In genomic region chr5:6820851-6821479, GRCh38 we compare ENCODE assay signal across 8 cellular contexts.
DNase-seq lines count a peak whose midpoint lies in the region; ATAC-seq, FAIRE-seq and TF ChIP-seq lines count a peak whose summit lies in the region.

No MANE protein-coding gene starts in this region.

- no peaks in the 10 kb centered on the region for H3K4me1 Mint-ChIP-seq in activated naive CD8-positive, alpha-beta T cell treated with anti-CD3 and anti-CD28 coated beads, Interleukin-2, amount 50 U/mL, for 24 hours

- H3K27ac Mint-ChIP-seq in activated naive CD8-positive, alpha-beta T cell treated with anti-CD3 and anti-CD28 coated beads, Interleukin-2, amount 50 U/mL, for 24 hours: no peak overlapping the region

- no peak overlapping the region for H3K4me3 ChIP-seq in BE2C (ENCODE audit: low read depth, low read length)

- peak; percentile 96 for TF ChIP-seq CTCF in BE2C (IDR thresholded peaks at IDR 0.05; ENCODE audit: low read depth, low read length)

- DNase-seq in BE2C (peak; percentile 68), Kasumi-1 (lab: John Stamatoyannopoulos, UW) (peak; percentile 83 to 84), RPMI7951 (ENCODE audit: low read depth) (peak; percentile 51), left colon (no peak), urothelium cell line (ENCODE audit: low spot score) (peak; percentile 75), epidermal melanocyte (ENCODE audit: insufficient read length, low spot score) (no peak)
- peak; percentile 62 for DNase-seq in activated naive CD8-positive, alpha-beta T cell treated with anti-CD3 and anti-CD28 coated beads, Interleukin-2, amount 50 U/mL, for 24 hours

- H3K4me3 Mint-ChIP-seq in activated naive CD8-positive, alpha-beta T cell treated with anti-CD3 and anti-CD28 coated beads, Interleukin-2, amount 50 U/mL, for 24 hours: no peak overlapping the region

- H3K36me3 Mint-ChIP-seq in activated naive CD8-positive, alpha-beta T cell treated with anti-CD3 and anti-CD28 coated beads, Interleukin-2, amount 50 U/mL, for 24 hours (ENCODE audit: low read depth): no peaks in the 10 kb centered on the region

- H3K36me3 ChIP-seq in BE2C: no peaks in the 10 kb centered on the region

- intact Hi-C loops in left colon (cut with DNase I, micrococcal nuclease): loop anchor here in 1 of 2 donors (10.0 kb wide), 1 partner anchor 564 kb away; no protein-coding TSS in a partner anchor

- no peaks in the 10 kb centered on the region for H3K27me3 ChIP-seq in BE2C

- H3K9me3 ChIP-seq in BE2C: no peaks in the 10 kb centered on the region

- peaks cover 13% of the 10 kb centered on the region for H3K9me3 Mint-ChIP-seq in activated naive CD8-positive, alpha-beta T cell treated with anti-CD3 and anti-CD28 coated beads, Interleukin-2, amount 50 U/mL, for 24 hours

- ATAC-seq in GM18858 (IDR thresholded peaks at IDR 0.05; ENCODE audit: unreplicated experiment) (peak; percentile 74), left colon (peak; percentile 64)
- peak; percentile 72 for ATAC-seq in activated naive CD8-positive, alpha-beta T cell treated with anti-CD3 and anti-CD28 coated beads, Interleukin-2, amount 50 U/mL, for 24 hours

- peaks cover 23% of the 10 kb centered on the region for H3K27me3 Mint-ChIP-seq in activated naive CD8-positive, alpha-beta T cell treated with anti-CD3 and anti-CD28 coated beads, Interleukin-2, amount 50 U/mL, for 24 hours

- FAIRE-seq in urothelium cell line (lab: Jason Lieb, UNC): no peak

- no peaks in the 10 kb centered on the region for H3K4me1 ChIP-seq in BE2C

Comparison
In these comparisons a context has a peak if more than half of its experiments do, and no peak if none do; other contexts are left out.
1. DNase-seq: peak in BE2C (single experiment), Kasumi-1 (2 of 2), RPMI7951 (single experiment), activated naive CD8-positive, alpha-beta T cell treated with anti-CD3 and anti-CD28 coated beads, Interleukin-2, amount 50 U/mL, for 24 hours (single experiment) and urothelium cell line (single experiment); none in left colon (0 of 2) and epidermal melanocyte (single experiment).
2. Peak in every context shown above with its lines, with median percentiles within 50 percentile points of each other: ATAC-seq.